In the genomic region with DNA sequence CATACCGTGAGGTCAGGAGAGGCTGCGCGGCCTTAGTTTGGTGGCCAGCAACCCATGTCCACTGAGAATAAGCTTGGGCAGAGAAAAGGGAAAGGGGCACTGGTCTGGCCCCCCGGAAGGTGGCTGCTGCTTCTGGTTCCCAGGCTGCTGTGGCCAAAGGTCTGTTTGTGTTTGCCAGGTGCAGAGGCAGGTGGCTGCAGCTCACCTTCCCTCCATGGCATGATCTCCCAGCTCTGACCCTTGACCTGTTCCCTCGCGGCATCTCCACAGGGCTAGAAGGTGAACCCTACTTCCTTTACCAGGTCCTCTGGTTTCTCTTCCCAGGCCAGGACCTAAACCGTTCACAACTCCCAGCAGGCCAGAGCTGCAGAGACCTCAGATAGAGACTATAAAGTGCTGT, we compare ENCODE assay signal across 13 cellular contexts. TPM values are rescaled to one million over a fixed set of nuclear protein-coding genes. Genes with fewer than 3 reads are reported as not detected.
DNase-seq lines count a peak whose midpoint lies in the region; ATAC-seq, FAIRE-seq and TF ChIP-seq lines count a peak whose summit lies in the region.
"Had no signal": no experiment of that assay in that cellular context is flagged by ENCODE, and none has a peak within 500 bp of the region (broad histone marks: within the 10 kb centered on the region; RNA-seq: fewer than 3 reads in every experiment).

No MANE protein-coding gene starts in this region.

- H3K4me1 Mint-ChIP-seq in activated T-cell treated with anti-CD3 and anti-CD28 coated beads, Interleukin-2, amount 50 U/mL, for 72 hours (ENCODE audit: low read depth), result peaks cover 29% of the 10 kb centered on the region
- peaks cover 26% of the 10 kb centered on the region for H3K4me1 Mint-ChIP-seq in activated T-cell treated with anti-CD3 and anti-CD28 coated beads, Interleukin-2, amount 50 U/mL, for 4 hours (ENCODE audit: low read depth)

- WGBS in stomach, 5 donors, result 61 to 77% (median 67%) methylated on average over 6 to 7 of the region's 7 CpGs

- H3K36me3 Mint-ChIP-seq in activated T-cell treated with anti-CD3 and anti-CD28 coated beads, Interleukin-2, amount 50 U/mL, for 72 hours (ENCODE audit: insufficient read depth in 2 of 2), result peaks cover 2 to 3% of the 10 kb centered on the region in 2 donors
- peaks cover 7% of the 10 kb centered on the region for H3K36me3 Mint-ChIP-seq in activated T-cell treated with anti-CD3 and anti-CD28 coated beads, Interleukin-2, amount 50 U/mL, for 4 hours (ENCODE audit: insufficient read depth)

- no peak for FAIRE-seq in HTR-8/SVneo (lab: Jason Lieb, UNC)
- FAIRE-seq: K562 had no signal

- H3K4me3 ChIP-seq in stomach, result no peak overlapping the region
- H3K4me3 ChIP-seq: K562 had no signal

- H3K9me3 ChIP-seq in stomach, result no peaks in the 10 kb centered on the region

- POLR2A ChIA-PET in RWPE1 (lab: Yijun Ruan, JAX; ENCODE audit: low non-redundant PET), result no interaction called here

- H3K36me3 ChIP-seq in stomach, result peaks cover 7 to 16% (median 11%) of the 10 kb centered on the region in 4 donors

- H3K27me3 ChIP-seq in stomach, result no peaks in the 10 kb centered on the region
- H3K27me3 ChIP-seq: brain microvascular endothelial cell had no signal

- CTCF ChIA-PET in RWPE1 (lab: Yijun Ruan, JAX), result interaction anchor here (0.6 to 2.8 kb wide), 7 partner anchors 22 to 317 kb away, joined by 3 to 26 read pairs (median 4); no protein-coding TSS in a partner anchor

- no peaks in the 10 kb centered on the region for H3K9me3 Mint-ChIP-seq in activated T-cell treated with anti-CD3 and anti-CD28 coated beads, Interleukin-2, amount 50 U/mL, for 72 hours
- H3K9me3 Mint-ChIP-seq in activated T-cell treated with anti-CD3 and anti-CD28 coated beads, Interleukin-2, amount 50 U/mL, for 4 hours, result no peaks in the 10 kb centered on the region

- intact Hi-C loops in left colon (cut with DNase I, micrococcal nuclease), result loop anchor here in 1 of 2 donors (10.0 kb wide), 1 partner anchor 277 kb away; no protein-coding TSS in a partner anchor
- intact Hi-C loops in stomach (cut with DNase I; ENCODE audit: low total_unique reads), result loop anchor here (5.0 kb wide), 1 partner anchor 114 kb away; no protein-coding TSS in a partner anchor

- no peaks in the 10 kb centered on the region for H3K27me3 Mint-ChIP-seq in activated T-cell treated with anti-CD3 and anti-CD28 coated beads, Interleukin-2, amount 50 U/mL, for 72 hours (ENCODE audit: low read depth)
- H3K27me3 Mint-ChIP-seq in activated T-cell treated with anti-CD3 and anti-CD28 coated beads, Interleukin-2, amount 50 U/mL, for 4 hours (ENCODE audit: low read depth), result no peaks in the 10 kb centered on the region

- H3K27ac Mint-ChIP-seq in activated T-cell treated with anti-CD3 and anti-CD28 coated beads, Interleukin-2, amount 50 U/mL, for 72 hours, result no peak overlapping the region

- no peak for TF ChIP-seq CTCF in RWPE1 (conservative IDR thresholded peaks at IDR 0.05; ENCODE audit: low read depth)
- no peak for TF ChIP-seq CTCF in stomach (IDR thresholded peaks at IDR 0.05)

- no peak for TF ChIP-seq POLR2A in stomach (IDR thresholded peaks at IDR 0.05)

- no peak for TF ChIP-seq EP300 in stomach (IDR thresholded peaks at IDR 0.05)

- H3K4me3 Mint-ChIP-seq in activated T-cell treated with anti-CD3 and anti-CD28 coated beads, Interleukin-2, amount 50 U/mL, for 72 hours, result peak overlapping the region; percentile 36 to 49
- H3K4me3 Mint-ChIP-seq in activated T-cell treated with anti-CD3 and anti-CD28 coated beads, Interleukin-2, amount 50 U/mL, for 4 hours, result no peak overlapping the region

- ATAC-seq in activated T-cell treated with anti-CD3 and anti-CD28 coated beads, Interleukin-2, amount 50 U/mL, for 72 hours (replicated peaks in 1 of 2), result no peak
- ATAC-seq in activated T-cell treated with anti-CD3 and anti-CD28 coated beads, Interleukin-2, amount 50 U/mL, for 4 hours, result no peak
- ATAC-seq in left colon, result peak; percentile 4
- no peak for ATAC-seq in HG02852 (IDR thresholded peaks at IDR 0.05; ENCODE audit: unreplicated experiment)
- ATAC-seq: K562 had no signal

- no peak for DNase-seq in activated T-cell treated with anti-CD3 and anti-CD28 coated beads, Interleukin-2, amount 50 U/mL, for 72 hours
- no peak for DNase-seq in activated T-cell treated with anti-CD3 and anti-CD28 coated beads, Interleukin-2, amount 50 U/mL, for 4 hours
- DNase-seq in RWPE1 (ENCODE audit: low spot score), result no peak
- DNase-seq in left colon, result peak in 1 of 2 donors; percentile 48
- DNase-seq in stomach, result no peak
- no peak for DNase-seq in OCI-M2 (lab: John Stamatoyannopoulos, UW; ENCODE audit: unreplicated experiment)
- no peak for DNase-seq in HTR-8/SVneo (ENCODE audit: insufficient read length, low spot score)
- DNase-seq: brain microvascular endothelial cell, erythroblast, NCI-H2107 had no signal

- H3K27ac ChIP-seq in RWPE1 (peak overlapping the region; percentile 91; the same call in 1 of the 2 replicates), stomach (peak overlapping the region; percentile 88 to 97 (median 91))
- H3K27ac ChIP-seq: brain microvascular endothelial cell had no signal

- H3K4me1 ChIP-seq in stomach, result peaks cover 25 to 80% (median 52%) of the 10 kb centered on the region in 4 donors

RNA-seq across cellular contexts. Expression of a gene that starts 13.8 kb away (rescaled TPM):
- total RNA-seq in activated T-cell treated with anti-CD3 and anti-CD28 coated beads, Interleukin-2, amount 50 U/mL, for 72 hours, result 10 to 100 TPM; 10.7 to 12.1 TPM
- total RNA-seq in activated T-cell treated with anti-CD3 and anti-CD28 coated beads, Interleukin-2, amount 50 U/mL, for 4 hours, result 10 to 100 TPM; 15.9 to 16.7 (median 16.4) TPM
- 10 to 100 TPM; 20.8 to 20.9 TPM for total RNA-seq in left colon
- 10 to 100 TPM in 4 of 5 donors, 1 to 10 TPM in 1; 1.8 to 24.2 (median 20.3) TPM for total RNA-seq in stomach
- 10 to 100 TPM in 1 of 3 donors, 1 to 10 TPM in 2; 5.7 to 10.8 (median 6.1) TPM for polyA plus RNA-seq in stomach

RNA-seq across cellular contexts. Expression of a gene that starts 21.0 kb away (rescaled TPM):
- total RNA-seq in activated T-cell treated with anti-CD3 and anti-CD28 coated beads, Interleukin-2, amount 50 U/mL, for 72 hours, result under 1 TPM; 0.12 to 0.19 TPM
- total RNA-seq in activated T-cell treated with anti-CD3 and anti-CD28 coated beads, Interleukin-2, amount 50 U/mL, for 4 hours, result under 1 TPM; 0.05 to 0.38 (median 0.37) TPM
- total RNA-seq in left colon (10 to 100 TPM; 14.0 to 15.9 TPM), stomach (10 to 100 TPM in 1 of 5 donors, 1 to 10 TPM in 3, under 1 TPM in 1; 0.89 to 20.0 (median 3.3) TPM)
- polyA plus RNA-seq in stomach, result 1 to 10 TPM in 2 of 3 donors, under 1 TPM in 1; 0.56 to 2.2 (median 1.5) TPM

RNA-seq across cellular contexts. Expression of a gene that starts 34.1 kb away (rescaled TPM):
- under 1 TPM; 0.14 to 0.23 TPM for total RNA-seq in activated T-cell treated with anti-CD3 and anti-CD28 coated beads, Interleukin-2, amount 50 U/mL, for 72 hours
- total RNA-seq in activated T-cell treated with anti-CD3 and anti-CD28 coated beads, Interleukin-2, amount 50 U/mL, for 4 hours, result under 1 TPM; 0.35 to 0.53 (median 0.49) TPM
- total RNA-seq in left colon (1 to 10 TPM; 3.7 to 8.9 TPM), stomach (1 to 10 TPM in 4 of 5 donors, not detected in 1; 1.3 to 3.2 (median 1.7) TPM)
- polyA plus RNA-seq in stomach, result 10 to 100 TPM in 1 of 3 donors, 1 to 10 TPM in 2; 1.2 to 87.8 (median 1.4) TPM
- total RNA-seq: myocyte had no signal

RNA-seq across cellular contexts. Expression of a gene that starts 45.2 kb away (rescaled TPM):
- 10 to 100 TPM; 77.8 to 83.0 TPM for total RNA-seq in activated T-cell treated with anti-CD3 and anti-CD28 coated beads, Interleukin-2, amount 50 U/mL, for 72 hours
- total RNA-seq in activated T-cell treated with anti-CD3 and anti-CD28 coated beads, Interleukin-2, amount 50 U/mL, for 4 hours, result 10 to 100 TPM; 12.0 to 31.3 (median 20.8) TPM
- total RNA-seq in left colon (10 to 100 TPM in 1 of 2 donors, 1 to 10 TPM in 1; 1.8 to 11.0 TPM), stomach (10 to 100 TPM in 1 of 5 donors, 1 to 10 TPM in 4; 1.3 to 17.1 (median 2.9) TPM)
- 10 to 100 TPM in 2 of 3 donors, 1 to 10 TPM in 1; 5.7 to 61.6 (median 25.5) TPM for polyA plus RNA-seq in stomach
